17 cellular contexts compared by ENCODE assay signal in the genomic region with DNA sequence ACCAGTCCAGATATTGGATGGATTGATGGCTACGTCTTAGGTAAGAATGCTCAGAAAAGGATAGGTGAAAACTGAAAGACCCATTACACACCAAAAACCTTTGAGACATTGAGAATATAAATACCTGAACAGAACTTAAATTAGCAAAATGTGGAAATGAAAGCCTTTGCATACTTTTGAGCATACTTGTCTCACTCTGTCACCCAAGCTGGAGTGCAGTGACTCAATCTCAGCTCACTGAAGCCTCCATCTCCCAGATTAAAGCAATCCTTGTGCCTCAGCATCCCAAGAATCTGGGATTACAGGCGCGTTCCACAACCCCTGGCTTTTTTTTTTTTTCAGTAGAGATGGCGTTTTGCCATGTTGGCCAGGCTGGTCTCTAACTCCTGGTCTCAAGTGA.
DNase-seq lines count a peak whose midpoint lies in the region; ATAC-seq and TF ChIP-seq lines count a peak whose summit lies in the region.
"Had no signal": no experiment of that assay in that cellular context is flagged by ENCODE, and none has a peak within 500 bp of the region (broad histone marks: within the 10 kb centered on the region; RNA-seq: fewer than 3 reads in every experiment).

No MANE protein-coding gene starts in this region.

- CTCF ChIA-PET in MCF 10A (lab: Yijun Ruan, JAX): interaction anchor here (0.7 kb wide), 1 partner anchor 477 kb away, joined by 3 read pairs; no protein-coding TSS in a partner anchor
- CTCF ChIA-PET in activated naive CD4-positive, alpha-beta T cell treated with anti-CD3 and anti-CD28 coated beads for 36 hours (lab: Charles Lee): interaction anchor here (0.8 kb wide), 1 partner anchor 172 kb away, joined by 3 read pairs; no protein-coding TSS in a partner anchor

- no peaks in the 10 kb centered on the region for H3F3A ChIP-seq in SU-DHL-6 (ENCODE audit: insufficient read depth)

- H3K4me1 ChIP-seq in right atrium auricular region: no peaks in the 10 kb centered on the region

- H3K36me3 ChIP-seq in SU-DHL-6 (ENCODE audit: low read length) (no peaks in the 10 kb centered on the region), right atrium auricular region (no peaks in the 10 kb centered on the region)

- POLR2A ChIA-PET in MCF 10A (lab: Yijun Ruan, JAX): no interaction called here

- H3K4me3 Mint-ChIP-seq in MCF 10A (ENCODE audit: unreplicated experiment): no peak overlapping the region
- H3K4me3 Mint-ChIP-seq in activated naive CD4-positive, alpha-beta T cell treated with anti-CD3 and anti-CD28 coated beads for 36 hours: no peak overlapping the region
- H3K4me3 Mint-ChIP-seq: CD4-positive, alpha-beta memory T cell had no signal

- no peaks in the 10 kb centered on the region for H3K79me2 ChIP-seq in SU-DHL-6 (ENCODE audit: insufficient read depth, low read length)

- H3K9me3 ChIP-seq in SU-DHL-6 (ENCODE audit: insufficient read depth, low read length): no peaks in the 10 kb centered on the region
- no peaks in the 10 kb centered on the region for H3K9me3 ChIP-seq in right atrium auricular region

- no peak overlapping the region for H3K4me3 ChIP-seq in SU-DHL-6 (ENCODE audit: insufficient read depth, low read length, poor library complexity, severe bottlenecking)
- H3K4me3 ChIP-seq in right atrium auricular region: no peak overlapping the region
- H3K4me3 ChIP-seq: GM23248 had no signal

- H2AFZ ChIP-seq in SU-DHL-6 (ENCODE audit: low read depth, low read length, severe bottlenecking): peak overlapping the region; percentile 76
- H2AFZ ChIP-seq: GM23248 had no signal

- H3K36me3 Mint-ChIP-seq in MCF 10A (ENCODE audit: insufficient read depth, unreplicated experiment): no peaks in the 10 kb centered on the region
- no peaks in the 10 kb centered on the region for H3K36me3 Mint-ChIP-seq in activated naive CD4-positive, alpha-beta T cell treated with anti-CD3 and anti-CD28 coated beads for 36 hours (ENCODE audit: low read depth)
- H3K36me3 Mint-ChIP-seq: CD4-positive, alpha-beta memory T cell had no signal

- H3K27ac Mint-ChIP-seq in MCF 10A (ENCODE audit: low read depth, unreplicated experiment): no peak overlapping the region
- no peak overlapping the region for H3K27ac Mint-ChIP-seq in activated naive CD4-positive, alpha-beta T cell treated with anti-CD3 and anti-CD28 coated beads for 36 hours
- H3K27ac Mint-ChIP-seq: CD4-positive, alpha-beta memory T cell had no signal

- peak overlapping the region; percentile 16 for H3K4me2 ChIP-seq in SU-DHL-6 (ENCODE audit: low read depth, low read length, poor library complexity, severe bottlenecking)

- DNase-seq in astrocyte of the hippocampus (ENCODE audit: low read depth, low spot score) (peak; percentile 5), right atrium auricular region (ENCODE audit: low spot score) (no peak), MCF 10A (ENCODE audit: unreplicated experiment) (no peak), T-helper 9 cell (no peak)
- no peak for DNase-seq in activated naive CD4-positive, alpha-beta T cell treated with anti-CD3 and anti-CD28 coated beads for 36 hours
- DNase-seq: 8988T; C1 segment of cervical spinal cord; Calu3; CD4-positive, alpha-beta memory T cell; COR-L47; DMS53; DMS79 treated with DMSO at 0.1 percent for 48 hours; GM23248; H7; HCEC 1CT had no signal

- intact Hi-C loops in MCF 10A (cut with micrococcal nuclease): no loop called here
- intact Hi-C loops in activated naive CD4-positive, alpha-beta T cell treated with anti-CD3 and anti-CD28 coated beads for 36 hours (cut with micrococcal nuclease): no loop called here

- H3K9me2 ChIP-seq in SU-DHL-6 (replicated peaks; ENCODE audit: insufficient read depth, low read length): no peaks in the 10 kb centered on the region

- H3K27me3 ChIP-seq in SU-DHL-6 (ENCODE audit: low read length) (no peaks in the 10 kb centered on the region), right atrium auricular region (peaks cover 0 to 2% of the 10 kb centered on the region in 2 donors)

- H4K20me1 ChIP-seq in SU-DHL-6 (ENCODE audit: low read depth, low read length): no peaks in the 10 kb centered on the region

- H3K9ac ChIP-seq in SU-DHL-6 (ENCODE audit: low read length): no peak overlapping the region
- H3K9ac ChIP-seq: GM23248 had no signal

- H3K9me3 Mint-ChIP-seq in MCF 10A (ENCODE audit: unreplicated experiment): no peaks in the 10 kb centered on the region
- no peaks in the 10 kb centered on the region for H3K9me3 Mint-ChIP-seq in activated naive CD4-positive, alpha-beta T cell treated with anti-CD3 and anti-CD28 coated beads for 36 hours

- peaks cover 22% of the 10 kb centered on the region for H3K27me3 Mint-ChIP-seq in MCF 10A (ENCODE audit: insufficient read depth, unreplicated experiment)
- peaks cover 2% of the 10 kb centered on the region for H3K27me3 Mint-ChIP-seq in activated naive CD4-positive, alpha-beta T cell treated with anti-CD3 and anti-CD28 coated beads for 36 hours (ENCODE audit: low read depth)
- H3K27me3 Mint-ChIP-seq: CD4-positive, alpha-beta memory T cell had no signal

- peak; percentile 59 for ATAC-seq in HG02885 (IDR thresholded peaks at IDR 0.05; ENCODE audit: poor library complexity, unreplicated experiment)

- H3K27ac ChIP-seq in SU-DHL-6 (ENCODE audit: low read depth, low read length) (no peak overlapping the region), right atrium auricular region (no peak overlapping the region)
- H3K27ac ChIP-seq: GM23248 had no signal

- H3K4me1 Mint-ChIP-seq in MCF 10A (ENCODE audit: insufficient read depth, unreplicated experiment): no peaks in the 10 kb centered on the region
- H3K4me1 Mint-ChIP-seq in activated naive CD4-positive, alpha-beta T cell treated with anti-CD3 and anti-CD28 coated beads for 36 hours (ENCODE audit: low read depth): no peaks in the 10 kb centered on the region
- H3K4me1 Mint-ChIP-seq: CD4-positive, alpha-beta memory T cell had no signal

- no TSS peak for BruUV-seq in MCF 10A (replicated peaks; lab: Mats Ljungman, UMichigan)

- TF ChIP-seq CTCF in SU-DHL-6 (IDR thresholded peaks at IDR 0.05; ENCODE audit: insufficient read depth, low read length, poor library complexity, severe bottlenecking) (no peak), right atrium auricular region (IDR thresholded peaks at IDR 0.05) (no peak), MCF 10A (IDR thresholded peaks at IDR 0.05; ENCODE audit: unreplicated experiment) (no peak)
